Comparison of ENCODE assay signal across 21 cellular contexts in the genomic region with DNA sequence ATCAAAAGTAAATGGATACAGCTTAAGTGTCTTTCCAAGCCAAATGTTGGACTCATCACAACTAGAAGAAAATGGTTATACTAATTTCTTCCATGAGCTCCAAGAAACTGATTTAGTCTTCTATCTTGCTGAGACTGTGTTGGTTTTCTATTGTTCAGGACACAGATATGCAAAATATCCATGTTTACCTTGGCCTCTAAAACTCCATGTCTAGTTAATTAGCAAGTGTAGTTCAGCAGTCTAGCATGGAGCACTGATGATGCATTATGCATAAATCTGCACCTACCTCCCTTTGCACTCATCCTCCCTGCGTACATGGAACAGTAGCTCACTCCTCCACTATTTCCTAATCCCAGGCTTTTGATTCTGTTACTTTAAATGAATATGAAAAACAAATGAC.
DNase-seq lines count a peak whose midpoint lies in the region; ATAC-seq and TF ChIP-seq lines count a peak whose summit lies in the region.
"Had no signal": no experiment of that assay in that cellular context is flagged by ENCODE, and none has a peak within 500 bp of the region (broad histone marks: within the 10 kb centered on the region; RNA-seq: fewer than 3 reads in every experiment).

No MANE protein-coding gene starts in this region.

- in situ Hi-C loops in mammary epithelial cell (cut with MboI; ENCODE audit: low sequenced_read_pairs in 2 of 2), result no loop called here

- no peaks in the 10 kb centered on the region for H3K79me2 ChIP-seq in mammary epithelial cell (ENCODE audit: insufficient read depth, low read length)

- no peak for ATAC-seq in activated naive CD4-positive, alpha-beta T cell treated with anti-CD3 and anti-CD28 coated beads, Interleukin-2, amount 50 U/mL, for 72 hours
- ATAC-seq in GM18858 (IDR thresholded peaks at IDR 0.05; ENCODE audit: unreplicated experiment), result no peak

- BruUV-seq in mammary epithelial cell (replicated peaks; lab: Mats Ljungman, UMichigan) (no TSS peak), MCF 10A (replicated peaks; lab: Mats Ljungman, UMichigan) (no TSS peak)

- no peaks in the 10 kb centered on the region for H3K9me3 ChIP-seq in mammary epithelial cell (replicated peaks; ENCODE audit: insufficient read depth, low read length)
- H3K9me3 ChIP-seq in adipocyte (ENCODE audit: control insufficient read depth, low read length), result no peaks in the 10 kb centered on the region

- WGBS in mammary epithelial cell (ENCODE audit: low coverage, missing lambda C conversion rate), result 73% methylated on average over 1 of the region's 1 CpG

- no peaks in the 10 kb centered on the region for H3K4me1 Mint-ChIP-seq in MCF 10A (ENCODE audit: insufficient read depth, unreplicated experiment)
- H3K4me1 Mint-ChIP-seq: IgD-negative memory B cell had no signal

- H3K4me2 ChIP-seq in mammary epithelial cell (ENCODE audit: insufficient read depth, low read depth, low read length), result no peak overlapping the region

- dilution Hi-C loops in mammary epithelial cell (cut with HindIII; ENCODE audit: low sequenced_read_pairs), result no loop called here

- no peaks in the 10 kb centered on the region for H3K36me3 Mint-ChIP-seq in MCF 10A (ENCODE audit: insufficient read depth, unreplicated experiment)
- no peaks in the 10 kb centered on the region for H3K36me3 Mint-ChIP-seq in activated naive CD4-positive, alpha-beta T cell treated with anti-CD3 and anti-CD28 coated beads, Interleukin-2, amount 50 U/mL, for 72 hours
- H3K36me3 Mint-ChIP-seq: IgD-negative memory B cell had no signal

- no peaks in the 10 kb centered on the region for H4K20me1 ChIP-seq in mammary epithelial cell (ENCODE audit: insufficient read depth, low read length)

- H3K4me3 Mint-ChIP-seq in MCF 10A (ENCODE audit: unreplicated experiment), result no peak overlapping the region
- H3K4me3 Mint-ChIP-seq: dendritic cell treated with granulocyte-macrophage colony-stimulating factor and Interleukin-4, amounts not matched to agents 40 ng/mL and 50 ng/mL, for 4 days; IgD-negative memory B cell had no signal

- no peaks in the 10 kb centered on the region for H3K9me3 Mint-ChIP-seq in MCF 10A (ENCODE audit: unreplicated experiment)
- no peaks in the 10 kb centered on the region for H3K9me3 Mint-ChIP-seq in activated naive CD4-positive, alpha-beta T cell treated with anti-CD3 and anti-CD28 coated beads, Interleukin-2, amount 50 U/mL, for 72 hours
- H3K9me3 Mint-ChIP-seq: dendritic cell treated with granulocyte-macrophage colony-stimulating factor and Interleukin-4, amounts not matched to agents 40 ng/mL and 50 ng/mL, for 4 days had no signal

- H3K27me3 ChIP-seq in mammary epithelial cell (ENCODE audit: insufficient read depth, low read length), result no peaks in the 10 kb centered on the region
- no peaks in the 10 kb centered on the region for H3K27me3 ChIP-seq in adipocyte (replicated peaks; ENCODE audit: control insufficient read depth, insufficient read depth, low read length)

- POLR2A ChIA-PET in MCF 10A (lab: Yijun Ruan, JAX), result interaction anchor here (0.6 kb wide), 1 partner anchor 267 kb away, joined by 3 read pairs; no protein-coding TSS in a partner anchor

- TF ChIP-seq CTCF in mammary epithelial cell (conservative IDR thresholded peaks at IDR 0.05 in 1 of 2, IDR thresholded peaks at IDR 0.05 in 1 of 2; ENCODE audit: extremely low read depth in 1 of 2, insufficient read depth in 1 of 2, low read depth in 1 of 2, low read length in 2 of 2), result no peak
- TF ChIP-seq CTCF in MCF 10A (IDR thresholded peaks at IDR 0.05; ENCODE audit: unreplicated experiment), result no peak
- TF ChIP-seq CTCF in fibroblast of the aortic adventitia (IDR thresholded peaks at IDR 0.05; ENCODE audit: insufficient read depth, low read length), result no peak

- H3K27ac ChIP-seq in mammary epithelial cell (ENCODE audit: insufficient read depth, low read depth, low read length), result no peak overlapping the region
- H3K27ac ChIP-seq: 22Rv1, SK-N-MC, WERI-Rb-1 had no signal

- H3K27me3 Mint-ChIP-seq in MCF 10A (ENCODE audit: insufficient read depth, unreplicated experiment), result no peaks in the 10 kb centered on the region
- H3K27me3 Mint-ChIP-seq: dendritic cell treated with granulocyte-macrophage colony-stimulating factor and Interleukin-4, amounts not matched to agents 40 ng/mL and 50 ng/mL, for 4 days; IgD-negative memory B cell had no signal

- H2AFZ ChIP-seq in mammary epithelial cell (ENCODE audit: low read depth, low read length), result no peak overlapping the region

- no peak overlapping the region for H3K27ac Mint-ChIP-seq in MCF 10A (ENCODE audit: low read depth, unreplicated experiment)
- H3K27ac Mint-ChIP-seq in activated naive CD4-positive, alpha-beta T cell treated with anti-CD3 and anti-CD28 coated beads, Interleukin-2, amount 50 U/mL, for 72 hours, result no peak overlapping the region
- H3K27ac Mint-ChIP-seq: dendritic cell treated with granulocyte-macrophage colony-stimulating factor and Interleukin-4, amounts not matched to agents 40 ng/mL and 50 ng/mL, for 4 days; IgD-negative memory B cell had no signal

- H3K36me3 ChIP-seq in mammary epithelial cell (ENCODE audit: insufficient read depth, low read length) (no peaks in the 10 kb centered on the region), adipocyte (ENCODE audit: control insufficient read depth, insufficient read depth, low read length, severe bottlenecking) (no peaks in the 10 kb centered on the region)
- H3K36me3 ChIP-seq: WERI-Rb-1 had no signal

- intact Hi-C loops in mammary epithelial cell (cut with micrococcal nuclease) (no loop called here), MCF 10A (cut with micrococcal nuclease) (no loop called here)

- H3K4me1 ChIP-seq in mammary epithelial cell (ENCODE audit: insufficient read depth, low read length), result no peaks in the 10 kb centered on the region
- no peaks in the 10 kb centered on the region for H3K4me1 ChIP-seq in adipocyte (ENCODE audit: control insufficient read depth, insufficient read depth, low read length)

- H3K4me3 ChIP-seq in mammary epithelial cell (replicated peaks in 1 of 3; ENCODE audit: insufficient read depth in 1 of 3, low read depth in 2 of 3, low read length in 3 of 3) (no peak overlapping the region), adipocyte (ENCODE audit: low read length) (no peak overlapping the region), fibroblast of the aortic adventitia (ENCODE audit: low read depth, low read length) (no peak overlapping the region)
- H3K4me3 ChIP-seq: SK-N-MC had no signal

- CTCF ChIA-PET in mammary epithelial cell (lab: Charles Lee; ENCODE audit: low non-redundant PET) (no interaction called here), MCF 10A (lab: Yijun Ruan, JAX) (interaction anchor here (1.0 kb wide), 1 partner anchor 32 kb away, joined by 3 read pairs; no protein-coding TSS in a partner anchor)

- DNase-seq in mammary epithelial cell (peak; percentile 50), MCF 10A (ENCODE audit: unreplicated experiment) (no peak), adipocyte (ENCODE audit: low read depth) (peak; percentile 49), fibroblast of the aortic adventitia (ENCODE audit: low read depth) (peak; percentile 45), NAMALWA (ENCODE audit: low spot score) (no peak)
- DNase-seq in activated naive CD4-positive, alpha-beta T cell treated with anti-CD3 and anti-CD28 coated beads, Interleukin-2, amount 50 U/mL, for 72 hours (ENCODE audit: low spot score in 2 of 2), result no peak
- no peak for DNase-seq in stimulated activated naive CD4-positive, alpha-beta T cell treated with Interleukin-2 at 50 U/mL for 16 hours (lab: John Stamatoyannopoulos, UW)
- DNase-seq: activated CD4-positive, alpha-beta T cell treated with anti-CD3 and anti-CD28 coated beads, Interleukin-2, amount 50 U/mL, for 1 hour; C1 segment of cervical spinal cord; Calu3; NCI-H146; NCI-H524; retina; stimulated activated CD4-positive, alpha-beta T cell treated with anti-CD3 and anti-CD28 coated beads, Interleukin-4, amount 100 ng/mL, for 1 hour; stimulated activated naive CD4-positive, alpha-beta T cell; WERI-Rb-1 had no signal

- no peak overlapping the region for H3K9ac ChIP-seq in mammary epithelial cell (ENCODE audit: insufficient read depth, low read length)
- H3K9ac ChIP-seq in adipocyte (ENCODE audit: low read length), result no peak overlapping the region

Comparison
In these comparisons a context has a peak if more than half of its experiments do, and no peak if none do; other contexts are left out.
1. DNase-seq: peak in mammary epithelial cell (single experiment), adipocyte (single experiment) and fibroblast of the aortic adventitia (single experiment); none in MCF 10A (single experiment), activated naive CD4-positive, alpha-beta T cell treated with anti-CD3 and anti-CD28 coated beads, Interleukin-2, amount 50 U/mL, for 72 hours (0 of 2), stimulated activated naive CD4-positive, alpha-beta T cell treated with Interleukin-2 at 50 U/mL for 16 hours (single experiment) and NAMALWA (single experiment).